Comparison of ENCODE assay signal across 1 cellular context in genomic region chr11:97814325-97814959, GRCh38.
TF ChIP-seq lines count a peak whose summit lies in the region.

No MANE protein-coding gene starts in this region.

TF ChIP-seq in GM23338, 12 proteins besides CTCF, POLR2A, EP300 and RAD21 (continued from another document):
- no peak for TF ChIP-seq ZNF462 (CRISPR knock-in tag; IDR thresholded peaks at IDR 0.05)
- no peak for TF ChIP-seq NANOG (IDR thresholded peaks at IDR 0.05; ENCODE audit: borderline replicate concordance)
- TF ChIP-seq ZNF114 (CRISPR knock-in tag; IDR thresholded peaks at IDR 0.05) = no peak
- no peak for TF ChIP-seq JUNB (IDR thresholded peaks at IDR 0.05; ENCODE audit: unreplicated experiment)
- TF ChIP-seq ETS1 (IDR thresholded peaks at IDR 0.05) = no peak
- no peak for TF ChIP-seq POLR2AphosphoS5 (IDR thresholded peaks at IDR 0.05; ENCODE audit: low read depth)
- TF ChIP-seq ZNF331 (CRISPR knock-in tag; IDR thresholded peaks at IDR 0.05; ENCODE audit: low read depth) = no peak
